In the genomic region with DNA sequence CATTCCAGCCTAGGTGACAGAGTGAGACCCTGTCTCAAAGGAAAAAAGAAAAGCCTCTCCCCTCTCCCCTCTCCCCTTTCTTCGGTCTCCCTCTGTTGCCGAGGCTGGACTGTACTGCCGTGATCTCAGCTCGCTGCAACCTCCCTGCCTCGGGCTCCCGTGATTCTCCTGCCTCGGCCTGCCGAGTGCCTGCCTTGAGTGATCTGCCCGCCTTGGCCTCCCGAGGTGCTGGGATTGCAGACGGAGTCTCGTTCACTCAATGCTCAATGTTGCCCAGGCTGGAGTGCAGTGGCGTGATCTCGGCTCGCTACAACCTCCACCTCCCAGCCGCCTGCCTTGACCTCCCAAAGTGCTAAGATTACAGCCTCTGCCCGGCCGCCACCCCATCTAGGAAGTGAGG, we compare ENCODE assay signal across 8 cellular contexts. TPM values are rescaled to one million over a fixed set of nuclear protein-coding genes. Genes with fewer than 3 reads are reported as not detected.
"Had no signal": no experiment of that assay in that cellular context is flagged by ENCODE, and none has a peak within 500 bp of the region (broad histone marks: within the 10 kb centered on the region; RNA-seq: fewer than 3 reads in every experiment).

No MANE protein-coding gene starts in this region.

RNA-seq across cellular contexts. Expression of gene AVP, which starts 39.6 kb away (rescaled TPM):
- total RNA-seq: activated CD4-positive, alpha-beta T cell treated with anti-CD3 and anti-CD28 coated beads, Interleukin-2, amount 10 ng/mL, durations not matched to agents 24 days and 14 days; activated naive CD8-positive, alpha-beta T cell treated with anti-CD3 and anti-CD28 coated beads, Interleukin-2, amount 10 ng/mL, durations not matched to agents 7 days and 5 days; ascending aorta; cardiac muscle cell; RPMI7951; SK-MEL-5; T-helper 2 cell treated with Interferon-gamma antibody and Interleukin-4, amounts not matched to agents 100 ng/mL and 5 ng/mL, for 36 hours had no signal
- polyA plus RNA-seq: cardiac muscle cell, IgD-negative memory B cell had no signal

RNA-seq across cellular contexts. Expression of gene OXT, which starts 52.7 kb away (rescaled TPM):
- total RNA-seq: activated CD4-positive, alpha-beta T cell treated with anti-CD3 and anti-CD28 coated beads, Interleukin-2, amount 10 ng/mL, durations not matched to agents 24 days and 14 days; ascending aorta; cardiac muscle cell; RPMI7951; SK-MEL-5; T-helper 2 cell treated with Interferon-gamma antibody and Interleukin-4, amounts not matched to agents 100 ng/mL and 5 ng/mL, for 36 hours had no signal
- polyA plus RNA-seq: cardiac muscle cell had no signal
